ENCODE assay signal across 8 cellular contexts in the genomic region with DNA sequence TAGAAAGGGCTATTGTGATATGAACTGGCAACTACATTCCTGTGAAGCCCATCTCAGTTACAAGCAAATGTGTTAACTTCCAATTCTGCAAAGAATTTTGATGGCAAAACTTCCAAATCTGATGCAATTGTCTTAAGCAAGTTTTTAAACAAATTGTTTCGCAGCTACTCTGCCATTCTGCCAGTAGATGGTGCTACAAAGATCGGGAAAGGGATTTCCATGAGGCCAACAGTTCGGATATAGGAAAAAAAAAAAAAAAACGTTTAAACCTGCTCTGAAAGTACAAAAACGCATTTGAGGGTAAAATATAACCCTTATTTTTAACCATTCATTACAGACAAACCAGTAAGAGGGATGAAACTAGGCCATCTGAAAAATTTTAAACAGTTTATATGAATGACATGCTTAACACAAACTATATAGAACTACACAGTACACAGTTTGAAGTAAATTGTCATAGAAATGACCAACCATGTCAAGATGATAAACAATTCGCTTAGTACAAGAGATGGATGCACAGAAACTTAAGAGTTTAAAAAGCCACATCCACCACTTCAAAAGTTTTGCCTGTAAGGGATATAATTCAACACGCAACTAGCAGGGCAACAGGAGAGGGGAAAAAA. TPM values are rescaled to one million over a fixed set of nuclear protein-coding genes. Genes with fewer than 3 reads are reported as not detected.
DNase-seq lines count a peak whose midpoint lies in the region; ATAC-seq, FAIRE-seq and TF ChIP-seq lines count a peak whose summit lies in the region.

No MANE protein-coding gene starts in this region.

- no peak for TF ChIP-seq EP300 in A549 (IDR thresholded peaks at IDR 0.05)

- H3K4me1 ChIP-seq in A549, result peaks cover 24% of the 10 kb centered on the region
- no peaks in the 10 kb centered on the region for H3K4me1 ChIP-seq in prostate gland (replicated peaks)

- POLR2A ChIA-PET in A549 (lab: Yijun Ruan, JAX), result interaction anchor here (0.7 to 1.2 kb wide), 3 partner anchors 9 to 91 kb away, joined by 3 read pairs; no protein-coding TSS in a partner anchor
- POLR2A ChIA-PET in WTC11 (lab: Charles Lee), result interaction anchor here (0.7 to 0.8 kb wide), 3 partner anchors 91 to 1443 kb away, joined by 3 read pairs; no protein-coding TSS in a partner anchor

- H3K27ac ChIP-seq in A549 (peak overlapping the region; percentile 92 to 97), prostate gland (peak overlapping the region; percentile 99)

- peak overlapping the region; percentile 95 for H3K4me3 Mint-ChIP-seq in WTC11

- no peaks in the 10 kb centered on the region for H3K27me3 ChIP-seq in prostate gland (replicated peaks; ENCODE audit: insufficient read depth)

- CTCF ChIA-PET in A549 (lab: Yijun Ruan, JAX), result interaction anchor here (0.6 to 2.0 kb wide), 16 partner anchors 8 to 1992 kb away, joined by 3 to 8 read pairs (median 4); no protein-coding TSS in a partner anchor
- CTCF ChIA-PET in WTC11 (lab: Charles Lee), result interaction anchor here (0.6 to 1.8 kb wide), 20 partner anchors 8 to 1356 kb away, joined by 3 to 26 read pairs (median 4); no protein-coding TSS in a partner anchor

- H3K36me3 ChIP-seq in prostate gland, result no peaks in the 10 kb centered on the region

- no peaks in the 10 kb centered on the region for H3K9me3 ChIP-seq in A549
- H3K9me3 ChIP-seq in prostate gland, result no peaks in the 10 kb centered on the region

- no peaks in the 10 kb centered on the region for H3K9me3 Mint-ChIP-seq in WTC11

- peak; percentile 40 to 56; a peak in 4 of 5 replicates for TF ChIP-seq RAD21 in A549 (conservative IDR thresholded peaks at IDR 0.05 in 1 of 2, IDR thresholded peaks at IDR 0.05 in 1 of 2)

- DNase-seq in A549 (ENCODE audit: low read depth in 1 of 2, low spot score in 1 of 2) (peak; percentile 48 to 78), ELR (ENCODE audit: low read depth) (peak; percentile 83), NCI-H1105 treated with DMSO at 0.1 percent for 48 hours (lab: John Stamatoyannopoulos, UW) (peak; percentile 15), WTC11 (ENCODE audit: low spot score) (no peak), foreskin fibroblast (peak; percentile 44 to 82), prostate gland (ENCODE audit: low spot score) (peak; percentile 11), ecto neural progenitor cell (ENCODE audit: low spot score) (no peak)

- TF ChIP-seq CTCF in A549 (IDR thresholded peaks at IDR 0.05) (peak; percentile 83), WTC11 (IDR thresholded peaks at IDR 0.05) (0 out of 2 replicates have a peak, but pooled peaks have one; percentile 14), foreskin fibroblast (IDR thresholded peaks at IDR 0.05; ENCODE audit: low read depth, low read length) (peak; percentile 86), prostate gland (IDR thresholded peaks at IDR 0.05) (peak; percentile 37 to 62 (median 56))

- peaks cover 28% of the 10 kb centered on the region for H3K4me1 Mint-ChIP-seq in WTC11

- peaks cover 19% of the 10 kb centered on the region for H3K36me3 Mint-ChIP-seq in WTC11

- H3K4me3 ChIP-seq in A549, result peak overlapping the region; percentile 78
- peak overlapping the region; percentile 90 to 97 for H3K4me3 ChIP-seq in foreskin fibroblast (ENCODE audit: low read depth in 1 of 2, low read length in 2 of 2)
- H3K4me3 ChIP-seq in prostate gland, result peak overlapping the region; percentile 71 to 92

- intact Hi-C loops in prostate gland (cut with DNase I), result loop anchor here (5.0 kb wide), 1 partner anchor 50 kb away; no protein-coding TSS in a partner anchor

- H3K27ac Mint-ChIP-seq in WTC11, result peak overlapping the region; percentile 47

- 4% methylated on average over 7 of the region's 7 CpGs for WGBS in A549 (ENCODE audit: missing lambda C conversion rate)
- 3% methylated on average over 7 of the region's 7 CpGs for WGBS in prostate gland

- ATAC-seq in A549 (no peak), WTC11 (no peak), GM18502 (IDR thresholded peaks at IDR 0.05; ENCODE audit: poor library complexity, unreplicated experiment) (no peak)

- peaks cover 8% of the 10 kb centered on the region for H3K27me3 Mint-ChIP-seq in WTC11 (ENCODE audit: low read depth)

- TF ChIP-seq POLR2A in A549 (IDR thresholded peaks at IDR 0.05; ENCODE audit: low read length) (no peak), prostate gland (IDR thresholded peaks at IDR 0.05) (no peak)

- FAIRE-seq in A549 (lab: Jason Lieb, UNC), result peak; percentile 46

- H3K4me2 ChIP-seq in A549, result peak overlapping the region; percentile 89

TF ChIP-seq in A549, 52 proteins besides CTCF, POLR2A, EP300 and RAD21:
- TF ChIP-seq HOXA7 (CRISPR knock-in tag; IDR thresholded peaks at IDR 0.05) (0 out of 2 replicates have a peak, but pooled peaks have one; percentile 34), HEYL (CRISPR knock-in tag; IDR thresholded peaks at IDR 0.05) (no peak), CEBPB (IDR thresholded peaks at IDR 0.05) (peak; percentile 56; a peak in 2 of 4 replicates), TFCP2L1 (CRISPR knock-in tag; IDR thresholded peaks at IDR 0.05) (no peak), JUN (IDR thresholded peaks at IDR 0.05) (0 out of 5 replicates have a peak, but pooled peaks of 1 of the 2 experiments have one; percentile 34), HOXB5 (CRISPR knock-in tag; IDR thresholded peaks at IDR 0.05) (no peak), SMC3 (IDR thresholded peaks at IDR 0.05) (peak; percentile 52)
- TF ChIP-seq, protein P1, sequence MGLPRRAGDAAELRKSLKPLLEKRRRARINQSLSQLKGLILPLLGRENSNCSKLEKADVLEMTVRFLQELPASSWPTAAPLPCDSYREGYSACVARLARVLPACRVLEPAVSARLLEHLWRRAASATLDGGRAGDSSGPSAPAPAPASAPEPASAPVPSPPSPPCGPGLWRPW (IDR thresholded peaks at IDR 0.05), result 0 out of 2 replicates have a peak, but pooled peaks have one; percentile 7
- TF ChIP-seq, protein P2, sequence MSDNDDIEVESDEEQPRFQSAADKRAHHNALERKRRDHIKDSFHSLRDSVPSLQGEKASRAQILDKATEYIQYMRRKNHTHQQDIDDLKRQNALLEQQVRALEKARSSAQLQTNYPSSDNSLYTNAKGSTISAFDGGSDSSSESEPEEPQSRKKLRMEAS (IDR thresholded peaks at IDR 0.05), result peak; percentile 47; the same call in 1 of the 2 replicates

TF ChIP-seq in WTC11, 78 proteins besides CTCF, POLR2A, EP300 and RAD21:
- TF ChIP-seq, protein P3, sequence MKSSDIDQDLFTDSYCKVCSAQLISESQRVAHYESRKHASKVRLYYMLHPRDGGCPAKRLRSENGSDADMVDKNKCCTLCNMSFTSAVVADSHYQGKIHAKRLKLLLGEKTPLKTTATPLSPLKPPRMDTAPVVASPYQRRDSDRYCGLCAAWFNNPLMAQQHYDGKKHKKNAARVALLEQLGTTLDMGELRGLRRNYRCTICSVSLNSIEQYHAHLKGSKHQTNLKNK (CRISPR knock-in tag; IDR thresholded peaks at IDR 0.05), result no peak
- TF ChIP-seq GABPB1 (CRISPR knock-in tag; IDR thresholded peaks at IDR 0.05), result peak; percentile 92
TF ChIP-seq in WTC11: peak in this region for 1.

RNA-seq across cellular contexts. Expression of a gene that starts 2.2 kb away (rescaled TPM):
- polyA plus RNA-seq in A549 (2011; rRNA removed), result 13.6 and 17.0 TPM in 2 replicates
- polyA plus RNA-seq in A549 (2012; cell fraction: cytosol; rRNA removed), result 35.2 and 44.1 TPM in 2 replicates
- 26.5 and 28.9 TPM in 2 replicates for polyA plus RNA-seq in A549 (2012; cell fraction: nucleus; rRNA removed)
- polyA plus RNA-seq in A549 (2017; fragmentation: RNase III; extraction: RNeasy Plus Mini Kit Qiagen cat#74134 plus additional on column Dnase treatment), result 47.9 to 51.2 TPM (median 49.4 TPM) in 3 replicates
- polyA minus RNA-seq in A549 (2011; rRNA and poly(A)+ RNA removed), result 5.5 and 6.1 TPM in 2 replicates
- total RNA-seq in WTC11 (2021), result 65.6 to 66.6 TPM (median 66.0 TPM) in 3 replicates
- total RNA-seq in prostate gland, result 10 to 100 TPM; 11.0 to 17.4 TPM

RNA-seq across cellular contexts. Expression of a gene that starts 16.1 kb away (rescaled TPM):
- polyA plus RNA-seq in A549 (2011; rRNA removed) (1.1 and 1.4 TPM in 2 replicates), A549 (2017; fragmentation: RNase III; extraction: RNeasy Plus Mini Kit Qiagen cat#74134 plus additional on column Dnase treatment) (0.31 to 0.46 TPM (median 0.35 TPM) in 3 replicates)
- 0.33 and 0.67 TPM in 2 replicates for polyA plus RNA-seq in A549 (2012; cell fraction: cytosol; rRNA removed)
- 1.9 and 2.7 TPM in 2 replicates for polyA plus RNA-seq in A549 (2012; cell fraction: nucleus; rRNA removed)
- 7.8 and 13.3 TPM in 2 replicates for polyA minus RNA-seq in A549 (2011; rRNA and poly(A)+ RNA removed)
- total RNA-seq in WTC11 (2021) (14.7 to 18.2 TPM (median 15.7 TPM) in 3 replicates), prostate gland (10 to 100 TPM in 1 of 2 donors, 1 to 10 TPM in 1; 1.8 to 14.0 TPM)

Comparison
In these comparisons a context has a peak if more than half of its experiments do, and no peak if none do; other contexts are left out.
1. DNase-seq: peak in A549 (2 of 2), ELR (single experiment), NCI-H1105 treated with DMSO at 0.1 percent for 48 hours (single experiment), foreskin fibroblast (2 of 2) and prostate gland (single experiment); none in WTC11 (single experiment) and ecto neural progenitor cell (single experiment).
2. CTCF ChIP-seq: peak in every context shown above with its lines; median percentile 86 in foreskin fibroblast; 83 in A549; 56 in prostate gland; 14 in WTC11.
3. Peak in every context shown above with its lines, with median percentiles within 50 percentile points of each other: H3K4me3 ChIP-seq.